ENCODE assay signal across 9 cellular contexts in genomic region chr14:49622022-49622607, GRCh38. TPM values are rescaled to one million over a fixed set of nuclear protein-coding genes. Genes with fewer than 3 reads are reported as not detected.
DNase-seq lines count a peak whose midpoint lies in the region; ATAC-seq and TF ChIP-seq lines count a peak whose summit lies in the region.
"Had no signal": no experiment of that assay in that cellular context is flagged by ENCODE, and none has a peak within 500 bp of the region (broad histone marks: within the 10 kb centered on the region; RNA-seq: fewer than 3 reads in every experiment).

No MANE protein-coding gene starts in this region.

- H3K4me1 ChIP-seq in Karpas-422 (ENCODE audit: low read length) = peaks cover 62% of the 10 kb centered on the region

- no peaks in the 10 kb centered on the region for H3K27me3 Mint-ChIP-seq in CD14-positive monocyte (ENCODE audit: low read depth in 3 of 3)

- H4K20me1 ChIP-seq in Karpas-422 (ENCODE audit: insufficient read depth, low read depth, low read length) (peaks cover 43% of the 10 kb centered on the region), neural cell (ENCODE audit: insufficient read depth) (no peaks in the 10 kb centered on the region)

- intact Hi-C loops in CD14-positive monocyte (cut with micrococcal nuclease) = loop anchor here (5.0 kb wide), 2 partner anchors 35 to 145 kb away; partner anchors contain the start of genes RPS29 (in 2 of the 2) and KLHDC2 (in 1 of the 2)

- peaks cover 0 to 2% (median 0%) of the 10 kb centered on the region in 7 donors for H3K9me3 Mint-ChIP-seq in CD14-positive monocyte

- H3K9me2 ChIP-seq in Karpas-422 (replicated peaks; ENCODE audit: insufficient read depth, low read length) = no peaks in the 10 kb centered on the region
- H3K9me2 ChIP-seq in neural cell (ENCODE audit: insufficient read depth, low read length) = no peaks in the 10 kb centered on the region

- peak overlapping the region; percentile 95 for H3K4me3 ChIP-seq in Karpas-422 (ENCODE audit: low read length)
- H3K4me3 ChIP-seq in coronary artery = peak overlapping the region; percentile 90
- peak overlapping the region; percentile 96 for H3K4me3 ChIP-seq in neural cell (ENCODE audit: low read length)

- no peak for ATAC-seq in HG03571 (IDR thresholded peaks at IDR 0.05; ENCODE audit: unreplicated experiment)

- H3K27ac ChIP-seq in Karpas-422 (ENCODE audit: low read length) = peak overlapping the region; percentile 90
- no peak overlapping the region for H3K27ac ChIP-seq in coronary artery
- H3K27ac ChIP-seq in neural cell (ENCODE audit: low read length) = no peak overlapping the region

- peaks cover 3% of the 10 kb centered on the region for H3F3A ChIP-seq in neural cell (ENCODE audit: insufficient read depth, low read length, poor library complexity, severe bottlenecking)

- H3K4me1 Mint-ChIP-seq in CD14-positive monocyte = peaks cover 52% of the 10 kb centered on the region

- H3K27ac Mint-ChIP-seq in CD14-positive monocyte = peak overlapping the region in 6 of 7 donors; percentile 82 to 99 (median 98)

- no peak for TF ChIP-seq RAD21 in neural cell (conservative IDR thresholded peaks at IDR 0.05)

- DNase-seq in CD14-positive monocyte (ENCODE audit: low spot score) (no peak), Karpas-422 (no peak), coronary artery (ENCODE audit: low spot score) (no peak), KBM-7 (no peak), NAMALWA (ENCODE audit: low spot score) (no peak), RPMI8226 (no peak)
- DNase-seq: T-helper 9 cell had no signal

- peaks cover 24 to 41% of the 10 kb centered on the region in 2 donors for H3K36me3 Mint-ChIP-seq in CD14-positive monocyte

- no peak for TF ChIP-seq CTCF in CD14-positive monocyte (IDR thresholded peaks at IDR 0.05)
- TF ChIP-seq CTCF in coronary artery (IDR thresholded peaks at IDR 0.05) = no peak
- no peak for TF ChIP-seq CTCF in neural cell (IDR thresholded peaks at IDR 0.05; ENCODE audit: poor library complexity, severe bottlenecking)

- in situ Hi-C loops in KBM-7 (cut with MboI; ENCODE audit: low pct_unique_long_range_greater_than_20kb, low sequenced_read_pairs) = no loop called here

- H2AFZ ChIP-seq in Karpas-422 (ENCODE audit: low read length) = no peak overlapping the region
- H2AFZ ChIP-seq in neural cell (ENCODE audit: low read depth, low read length) = no peak overlapping the region

- H3K9me3 ChIP-seq in Karpas-422 (ENCODE audit: low read length) (no peaks in the 10 kb centered on the region), neural cell (ENCODE audit: low read length) (no peaks in the 10 kb centered on the region)

- TF ChIP-seq EP300 in neural cell (conservative IDR thresholded peaks at IDR 0.05; ENCODE audit: poor library complexity, severe bottlenecking) = no peak

- H3K79me2 ChIP-seq in Karpas-422 (ENCODE audit: low read length) (peaks cover 91% of the 10 kb centered on the region), neural cell (replicated peaks; ENCODE audit: insufficient read depth, low read length) (peaks cover 54% of the 10 kb centered on the region)

- H3K9ac ChIP-seq in Karpas-422 (ENCODE audit: low read length) = peak overlapping the region; percentile 95
- H3K9ac ChIP-seq in neural cell (ENCODE audit: low read length) = no peak overlapping the region

- H3K4me2 ChIP-seq in Karpas-422 (ENCODE audit: low read depth, low read length, poor library complexity, severe bottlenecking) (peak overlapping the region; percentile 96), neural cell (ENCODE audit: low read length) (peak overlapping the region; percentile 86)

- H3K36me3 ChIP-seq in Karpas-422 (ENCODE audit: insufficient read depth, low read length) (peaks cover 49% of the 10 kb centered on the region), neural cell (ENCODE audit: insufficient read depth, low read length) (peaks cover 13% of the 10 kb centered on the region)

- H3K27me3 ChIP-seq in Karpas-422 (ENCODE audit: low read length) (no peaks in the 10 kb centered on the region), neural cell (ENCODE audit: insufficient read depth, low read depth, low read length) (no peaks in the 10 kb centered on the region)

- H3K4me3 Mint-ChIP-seq in CD14-positive monocyte = peak overlapping the region; percentile 92 to 98

TF ChIP-seq in neural cell, 6 proteins besides CTCF, POLR2A, EP300 and RAD21:
- TF ChIP-seq REST (IDR thresholded peaks at IDR 0.05; ENCODE audit: borderline replicate concordance) = no peak
- no peak for TF ChIP-seq MXI1 (conservative IDR thresholded peaks at IDR 0.05; ENCODE audit: poor library complexity, severe bottlenecking)
- no peak for TF ChIP-seq TAF1 (IDR thresholded peaks at IDR 0.05; ENCODE audit: low read depth)
- no peak for TF ChIP-seq EZH2 (IDR thresholded peaks at IDR 0.05; ENCODE audit: borderline replicate concordance, insufficient read depth, low read length, poor library complexity, severe bottlenecking)
- no peak for TF ChIP-seq SMC3 (conservative IDR thresholded peaks at IDR 0.05; ENCODE audit: poor library complexity)
- TF ChIP-seq POLR2AphosphoS5 (IDR thresholded peaks at IDR 0.05) = no peak

RNA-seq across cellular contexts. Expression of gene MGAT2, which starts 1.5 kb away (rescaled TPM):
- 10 to 100 TPM; 36.3 to 38.0 TPM for polyA plus RNA-seq in CD14-positive monocyte
- total RNA-seq in Karpas-422 (2014; rRNA removed; shearing (Covaris generic); ENCODE audit: low replicate concordance) = 74.0 and 82.5 TPM in 2 replicates
- polyA plus RNA-seq in neural cell = 23.7 and 24.7 TPM in 2 replicates
- 66.1 and 67.0 TPM in 2 replicates for polyA minus RNA-seq in neural cell

RNA-seq across cellular contexts. Expression of gene RPL36AL, which starts 1.7 kb away (rescaled TPM):
- polyA plus RNA-seq in CD14-positive monocyte (100 to 1,000 TPM; 408 to 454 TPM), neural cell (130 and 147 TPM in 2 replicates)
- total RNA-seq in Karpas-422 (2014; rRNA removed; shearing (Covaris generic); ENCODE audit: low replicate concordance) = 396 and 770 TPM in 2 replicates
- 60.2 and 63.5 TPM in 2 replicates for polyA minus RNA-seq in neural cell

RNA-seq across cellular contexts. Expression of gene DNAAF2, which starts 12.9 kb away (rescaled TPM):
- polyA plus RNA-seq in CD14-positive monocyte = 1 to 10 TPM; 6.8 to 6.9 TPM
- total RNA-seq in Karpas-422 (2014; rRNA removed; shearing (Covaris generic); ENCODE audit: low replicate concordance) = 23.1 and 29.7 TPM in 2 replicates
- polyA plus RNA-seq in neural cell = 37.2 and 41.6 TPM in 2 replicates
- 30.0 and 30.4 TPM in 2 replicates for polyA minus RNA-seq in neural cell

RNA-seq across cellular contexts. Expression of gene LRR1, which starts 23.4 kb away (rescaled TPM):
- polyA plus RNA-seq in CD14-positive monocyte = 10 to 100 TPM; 10.5 to 12.7 TPM
- 62.1 and 75.1 TPM in 2 replicates for total RNA-seq in Karpas-422 (2014; rRNA removed; shearing (Covaris generic); ENCODE audit: low replicate concordance)
- 4.4 TPM in 2 replicates for polyA plus RNA-seq in neural cell
- polyA minus RNA-seq in neural cell = 10.4 and 12.4 TPM in 2 replicates

RNA-seq across cellular contexts. Expression of gene RPS29, which starts 35.9 kb away (rescaled TPM):
- polyA plus RNA-seq in CD14-positive monocyte (1,000 to 10,000 TPM; 2,325 to 2,965 TPM), neural cell (6,695 and 7,007 TPM in 2 replicates)
- 4,193 and 11,491 TPM in 2 replicates for total RNA-seq in Karpas-422 (2014; rRNA removed; shearing (Covaris generic); ENCODE audit: low replicate concordance)
- 2,124 and 2,353 TPM in 2 replicates for polyA minus RNA-seq in neural cell
